ENCODE assay signal across 10 cellular contexts in genomic region chr1:203309115-203309429, GRCh38. TPM values are rescaled to one million over a fixed set of nuclear protein-coding genes. Genes with fewer than 3 reads are reported as not detected.
DNase-seq lines count a peak whose midpoint lies in the region; ATAC-seq, FAIRE-seq and TF ChIP-seq lines count a peak whose summit lies in the region.
"Had no signal": no experiment of that assay in that cellular context is flagged by ENCODE, and none has a peak within 500 bp of the region (broad histone marks: within the 10 kb centered on the region; RNA-seq: fewer than 3 reads in every experiment).

No MANE protein-coding gene starts in this region.

- no peak overlapping the region for H3K9ac ChIP-seq in smooth muscle cell (ENCODE audit: low read depth)
- no peak overlapping the region for H3K9ac ChIP-seq in HepG2 (ENCODE audit: insufficient read depth, low read depth, low read length)

- H3F3A ChIP-seq in GM23338 (replicated peaks; ENCODE audit: low read depth) (0 out of 2 replicates have a peak, but pooled peaks cover 11% of the 10 kb centered on the region), smooth muscle cell (ENCODE audit: low read depth) (peaks cover 6% of the 10 kb centered on the region)

- POLR2A ChIA-PET in activated B cell treated with CpG ODN at 0.5 μM for 24 hours (lab: Charles Lee) (interaction anchor here (0.5 to 14.7 kb wide), 9 partner anchors 9 to 365 kb away, joined by 3 to 1942 read pairs (median 29); no protein-coding TSS in a partner anchor), HepG2 (lab: Yijun Ruan, JAX) (interaction anchor here (1.6 to 6.3 kb wide), 2 partner anchors 12 to 20 kb away, joined by 3 to 77 read pairs; no protein-coding TSS in a partner anchor)

- no TSS peak for BruUV-seq in HepG2 (replicated peaks; lab: Mats Ljungman, UMichigan)

- H3K36me3 ChIP-seq in GM23338 (ENCODE audit: insufficient read depth) (no peaks in the 10 kb centered on the region), hepatocyte (replicated peaks; ENCODE audit: insufficient read depth, low read depth) (no peaks in the 10 kb centered on the region), smooth muscle cell (ENCODE audit: low read depth) (no peaks in the 10 kb centered on the region), HepG2 (replicated peaks in 1 of 2; ENCODE audit: control insufficient read depth in 1 of 2, insufficient read depth in 2 of 2, low read length in 2 of 2) (peaks cover 0 to 3% of the 10 kb centered on the region in 2 experiments; a peak in 1 of 5 replicates)

- H3K27me3 ChIP-seq in GM23338 (ENCODE audit: insufficient read depth) (peaks cover 96% of the 10 kb centered on the region), hepatocyte (no peaks in the 10 kb centered on the region), smooth muscle cell (ENCODE audit: low read depth) (no peaks in the 10 kb centered on the region), HepG2 (ENCODE audit: control insufficient read depth in 1 of 2, insufficient read depth in 2 of 2, low read length in 2 of 2) (peaks cover 0 to 9% of the 10 kb centered on the region in 2 experiments; a peak in 3 of 5 replicates)

- H3K9me2 ChIP-seq in GM23338 (ENCODE audit: insufficient read depth) = no peaks in the 10 kb centered on the region
- no peaks in the 10 kb centered on the region for H3K9me2 ChIP-seq in hepatocyte (replicated peaks; ENCODE audit: insufficient read depth)

- H2AFZ ChIP-seq in GM23338 = no peak overlapping the region
- no peak overlapping the region for H2AFZ ChIP-seq in hepatocyte
- no peak overlapping the region for H2AFZ ChIP-seq in smooth muscle cell (ENCODE audit: low read depth)
- no peak overlapping the region for H2AFZ ChIP-seq in HepG2 (ENCODE audit: low read length)

- H3K4me1 ChIP-seq in GM23338 (ENCODE audit: insufficient read depth) (peaks cover 28% of the 10 kb centered on the region), hepatocyte (ENCODE audit: insufficient read depth) (peaks cover 31% of the 10 kb centered on the region), smooth muscle cell (ENCODE audit: low read depth) (peaks cover 35% of the 10 kb centered on the region), HepG2 (ENCODE audit: insufficient read depth, low read length) (peaks cover 28% of the 10 kb centered on the region)

- H3K79me2 ChIP-seq in GM23338 (replicated peaks; ENCODE audit: insufficient read depth) = no peaks in the 10 kb centered on the region
- H3K79me2 ChIP-seq in hepatocyte = peaks cover 42% of the 10 kb centered on the region
- peaks cover 19% of the 10 kb centered on the region for H3K79me2 ChIP-seq in smooth muscle cell (ENCODE audit: low read depth)
- peaks cover 13% of the 10 kb centered on the region for H3K79me2 ChIP-seq in HepG2 (ENCODE audit: insufficient read depth, low read length)

- H3K36me3 Mint-ChIP-seq in GM23338 (ENCODE audit: low read depth) (no peaks in the 10 kb centered on the region; the same call in 1 of the 3 replicates), activated B cell treated with CpG ODN at 0.5 μM for 24 hours (ENCODE audit: low read depth) (peaks cover 83% of the 10 kb centered on the region)

- H3K4me3 ChIP-seq in GM23338 (no peak overlapping the region), hepatocyte (no peak overlapping the region), smooth muscle cell (peak overlapping the region; percentile 89), HepG2 (replicated peaks in 1 of 3; ENCODE audit: insufficient read depth in 1 of 3, low read depth in 2 of 3, low read length in 3 of 3) (no peak overlapping the region)
- H3K4me3 ChIP-seq: lung had no signal

- no peak for TF ChIP-seq POLR2A in HepG2 (IDR thresholded peaks at IDR 0.05; ENCODE audit: insufficient read depth in 1 of 2, low read depth in 2 of 2, low read length in 2 of 2)

- TF ChIP-seq RAD21 in HepG2 (CRISPR knock-in tag; IDR thresholded peaks at IDR 0.05) = no peak

- DNase-seq in GM23338 (ENCODE audit: low spot score) (no peak), activated B cell treated with CpG ODN at 0.5 μM for 24 hours (no peak), hepatocyte (ENCODE audit: low spot score) (no peak), smooth muscle cell (lab: John Stamatoyannopoulos, UW; ENCODE audit: unreplicated experiment) (no peak), HepG2 (ENCODE audit: low spot score) (no peak), nucleus accumbens (lab: John Stamatoyannopoulos, UW) (no peak), AG08395 (ENCODE audit: low spot score) (no peak)
- DNase-seq: activated CD4-positive, alpha-beta T cell treated with anti-CD3 and anti-CD28 coated beads for 48 hours had no signal

- no peak overlapping the region for H3K27ac Mint-ChIP-seq in GM23338
- H3K27ac Mint-ChIP-seq in activated B cell treated with CpG ODN at 0.5 μM for 24 hours = peak overlapping the region; percentile 95

- TF ChIP-seq EP300 in HepG2 (IDR thresholded peaks at IDR 0.05; ENCODE audit: low read depth in 2 of 2, low read length in 2 of 2) (no peak), HepG2 (CRISPR knock-in tag; IDR thresholded peaks at IDR 0.05; ENCODE audit: borderline replicate concordance) (no peak)

- intact Hi-C loops in activated B cell treated with CpG ODN at 0.5 μM for 24 hours (cut with micrococcal nuclease) (no loop called here), HepG2 (cut with micrococcal nuclease; ENCODE audit: unreplicated experiment) (no loop called here)

- FAIRE-seq in HepG2 (lab: Jason Lieb, UNC) = no peak

- peak overlapping the region; percentile 74; the same call in 2 of the 3 replicates for H3K4me3 Mint-ChIP-seq in GM23338
- H3K4me3 Mint-ChIP-seq in activated B cell treated with CpG ODN at 0.5 μM for 24 hours = peak overlapping the region; percentile 92

- ATAC-seq in GM23338 (no peak), activated B cell treated with CpG ODN at 0.5 μM for 24 hours (ENCODE audit: low read depth) (no peak), HepG2 (no peak), GM19395 (IDR thresholded peaks at IDR 0.05; ENCODE audit: unreplicated experiment) (no peak)

- no peaks in the 10 kb centered on the region for H3K9me3 ChIP-seq in hepatocyte (ENCODE audit: low read depth)
- no peaks in the 10 kb centered on the region for H3K9me3 ChIP-seq in smooth muscle cell (replicated peaks; ENCODE audit: low read depth)
- H3K9me3 ChIP-seq in HepG2 (ENCODE audit: low read length) = no peaks in the 10 kb centered on the region

- peaks cover 88% of the 10 kb centered on the region for H3K27me3 Mint-ChIP-seq in GM23338 (ENCODE audit: insufficient read depth, low read depth, poor library complexity)
- no peaks in the 10 kb centered on the region for H3K27me3 Mint-ChIP-seq in activated B cell treated with CpG ODN at 0.5 μM for 24 hours

- TF ChIP-seq CTCF in GM23338 (conservative IDR thresholded peaks at IDR 0.05; ENCODE audit: low read depth in 2 of 2) (no peak), activated B cell treated with CpG ODN at 0.5 μM for 24 hours (IDR thresholded peaks at IDR 0.05) (no peak), hepatocyte (IDR thresholded peaks at IDR 0.05; ENCODE audit: poor library complexity) (no peak), smooth muscle cell (IDR thresholded peaks at IDR 0.05; ENCODE audit: borderline replicate concordance, insufficient read depth, poor library complexity, severe bottlenecking) (no peak), HepG2 (CRISPR knock-in tag; IDR thresholded peaks at IDR 0.05) (no peak)

- H3K4me1 Mint-ChIP-seq in GM23338 (peaks cover 52% of the 10 kb centered on the region), activated B cell treated with CpG ODN at 0.5 μM for 24 hours (peaks cover 67% of the 10 kb centered on the region)

- peak overlapping the region; percentile 90; the same call in 1 of the 2 replicates for H3K4me2 ChIP-seq in GM23338
- peak overlapping the region; percentile 81 for H3K4me2 ChIP-seq in hepatocyte
- H3K4me2 ChIP-seq in smooth muscle cell = peak overlapping the region; percentile 87
- H3K4me2 ChIP-seq in HepG2 (ENCODE audit: low read depth, low read length) = no peak overlapping the region

- H4K20me1 ChIP-seq in GM23338 (replicated peaks; ENCODE audit: insufficient read depth) = peaks cover 22% of the 10 kb centered on the region
- peaks cover 39% of the 10 kb centered on the region for H4K20me1 ChIP-seq in hepatocyte (ENCODE audit: insufficient read depth, poor library complexity, severe bottlenecking)
- H4K20me1 ChIP-seq in smooth muscle cell (ENCODE audit: low read depth) = peaks cover 59% of the 10 kb centered on the region
- no peaks in the 10 kb centered on the region for H4K20me1 ChIP-seq in HepG2 (ENCODE audit: insufficient read depth, low read length)

- CTCF ChIA-PET in activated B cell treated with CpG ODN at 0.5 μM for 24 hours (lab: Charles Lee) = interaction anchor here (0.8 to 9.7 kb wide), 7 partner anchors 10 to 393 kb away, joined by 3 to 199 read pairs (median 100); no protein-coding TSS in a partner anchor
- CTCF ChIA-PET in HepG2 (lab: Yijun Ruan, JAX; ENCODE audit: low intra/inter-chr PET ratio, low total read pairs) = no interaction called here

- in situ Hi-C loops in HepG2 (cut with HindIII; ENCODE audit: extremely low pct_ligation_motif_present, low pct_unique_long_range_greater_than_20kb) = no loop called here

- no peaks in the 10 kb centered on the region for H3K9me3 Mint-ChIP-seq in GM23338
- no peaks in the 10 kb centered on the region for H3K9me3 Mint-ChIP-seq in activated B cell treated with CpG ODN at 0.5 μM for 24 hours

- no peak overlapping the region for H3K27ac ChIP-seq in GM23338 (ENCODE audit: low read depth)
- H3K27ac ChIP-seq in hepatocyte = no peak overlapping the region
- H3K27ac ChIP-seq in smooth muscle cell (ENCODE audit: low read depth) = no peak overlapping the region
- H3K27ac ChIP-seq in HepG2 (ENCODE audit: extremely low read length, insufficient read depth, low read length) = no peak overlapping the region

RNA-seq across cellular contexts. Expression of gene BTG2, which starts 3.8 kb away (rescaled TPM):
- total RNA-seq in GM23338 (2014; rRNA removed; shearing (Covaris generic)) = 7.8 and 9.1 TPM in 2 replicates
- polyA plus RNA-seq in GM23338 (2016; fragmentation: Nextera tagmentation; extraction: Ambion mirVana) (5.7 and 6.3 TPM in 2 replicates), hepatocyte (253 and 274 TPM in 2 replicates), smooth muscle cell (93.8 and 101 TPM in 2 replicates), HepG2 (2011; rRNA removed) (13.6 and 16.7 TPM in 2 replicates)
- total RNA-seq in activated B cell treated with CpG ODN at 0.5 μM for 24 hours (419 and 448 TPM in 2 replicates), hepatocyte (192 and 197 TPM in 2 replicates), smooth muscle cell (80.0 and 96.1 TPM in 2 replicates), HepG2 (2016; rRNA removed; fragmentation: Illumina TruSeq; extraction: Trizol) (18.3 and 18.7 TPM in 2 replicates)
- total RNA-seq in HepG2 (2016; cell fraction: cytosol; rRNA removed; fragmentation: Illumina TruSeq; extraction: Trizol; ENCODE audit: low read depth) = 2.8 and 3.5 TPM in 2 replicates
- 15.4 and 19.8 TPM in 2 replicates for total RNA-seq in HepG2 (2016; cell fraction: insoluble cytoplasmic fraction; rRNA removed; fragmentation: Illumina TruSeq; extraction: Trizol)
- total RNA-seq in HepG2 (2016; cell fraction: membrane; rRNA removed; fragmentation: Illumina TruSeq; extraction: Trizol) = 11.7 and 12.9 TPM in 2 replicates
- 11.8 and 13.3 TPM in 2 replicates for total RNA-seq in HepG2 (2016; cell fraction: nucleus; rRNA removed; fragmentation: Illumina TruSeq; extraction: Trizol)
- 11.2 and 13.0 TPM in 2 replicates for polyA plus RNA-seq in HepG2 (2011; cell fraction: cytosol; rRNA removed)
- 8.6 and 10.6 TPM in 2 replicates for polyA plus RNA-seq in HepG2 (2011; cell fraction: nucleus; rRNA removed)
- 4.4 and 7.3 TPM in 2 replicates for polyA plus RNA-seq in HepG2 (2012)
- 2.1 and 2.2 TPM in 2 replicates for polyA plus RNA-seq in HepG2 (2016; cell fraction: cytosol; fragmentation: Illumina TruSeq; extraction: Trizol; ENCODE audit: low read depth)
- 18.8 and 19.2 TPM in 2 replicates for polyA plus RNA-seq in HepG2 (2016; cell fraction: insoluble cytoplasmic fraction; fragmentation: Illumina TruSeq; extraction: Trizol; ENCODE audit: low read depth)
- polyA plus RNA-seq in HepG2 (2016; cell fraction: membrane; fragmentation: Illumina TruSeq; extraction: Trizol; ENCODE audit: low read depth) = 6.5 and 7.0 TPM in 2 replicates
- 18.0 and 19.6 TPM in 2 replicates for polyA plus RNA-seq in HepG2 (2016; cell fraction: nucleus; fragmentation: Illumina TruSeq; extraction: Trizol; ENCODE audit: insufficient read depth, low read depth)
- 9.6 and 12.5 TPM in 2 replicates for polyA minus RNA-seq in HepG2 (2011; rRNA and poly(A)+ RNA removed; ENCODE audit: low replicate concordance)
- polyA minus RNA-seq in HepG2 (2011; cell fraction: cytosol; rRNA and poly(A)+ RNA removed) = 8.5 and 9.2 TPM in 2 replicates
- 4.9 and 8.8 TPM in 2 replicates for polyA minus RNA-seq in HepG2 (2011; cell fraction: nucleus; rRNA and poly(A)+ RNA removed)

RNA-seq across cellular contexts. Expression of gene FMOD, which starts 41.9 kb away (rescaled TPM):
- total RNA-seq in GM23338 (2014; rRNA removed; shearing (Covaris generic)) = 0.31 and 1.3 TPM in 2 replicates
- polyA plus RNA-seq in GM23338 (2016; fragmentation: Nextera tagmentation; extraction: Ambion mirVana) (0.27 TPM in 1 of 2 replicates, not detected in the other), hepatocyte (125 and 161 TPM in 2 replicates), smooth muscle cell (207 and 369 TPM in 2 replicates), HepG2 (2011; rRNA removed) (0.04 and 0.08 TPM in 2 replicates)
- total RNA-seq in activated B cell treated with CpG ODN at 0.5 μM for 24 hours (not detected in 2 replicates), hepatocyte (118 and 132 TPM in 2 replicates), smooth muscle cell (247 and 332 TPM in 2 replicates), HepG2 (2016; rRNA removed; fragmentation: Illumina TruSeq; extraction: Trizol) (not detected in 2 replicates)
- total RNA-seq in HepG2 (2016; cell fraction: cytosol; rRNA removed; fragmentation: Illumina TruSeq; extraction: Trizol; ENCODE audit: low read depth) = not detected in 2 replicates
- total RNA-seq in HepG2 (2016; cell fraction: insoluble cytoplasmic fraction; rRNA removed; fragmentation: Illumina TruSeq; extraction: Trizol) = not detected in 2 replicates
- total RNA-seq in HepG2 (2016; cell fraction: membrane; rRNA removed; fragmentation: Illumina TruSeq; extraction: Trizol) = not detected in 2 replicates
- total RNA-seq in HepG2 (2016; cell fraction: nucleus; rRNA removed; fragmentation: Illumina TruSeq; extraction: Trizol) = not detected in 2 replicates
- polyA plus RNA-seq in HepG2 (2011; cell fraction: cytosol; rRNA removed) = 0.08 TPM in 2 replicates
- polyA plus RNA-seq in HepG2 (2011; cell fraction: nucleus; rRNA removed) = not detected in 2 replicates
- polyA plus RNA-seq in HepG2 (2012) = not detected in 2 replicates
- not detected in 2 replicates for polyA plus RNA-seq in HepG2 (2016; cell fraction: cytosol; fragmentation: Illumina TruSeq; extraction: Trizol; ENCODE audit: low read depth)
- polyA plus RNA-seq in HepG2 (2016; cell fraction: insoluble cytoplasmic fraction; fragmentation: Illumina TruSeq; extraction: Trizol; ENCODE audit: low read depth) = not detected in 2 replicates
- polyA plus RNA-seq in HepG2 (2016; cell fraction: membrane; fragmentation: Illumina TruSeq; extraction: Trizol; ENCODE audit: low read depth) = not detected in 2 replicates
- polyA plus RNA-seq in HepG2 (2016; cell fraction: nucleus; fragmentation: Illumina TruSeq; extraction: Trizol; ENCODE audit: insufficient read depth, low read depth) = not detected in 2 replicates
- not detected in 2 replicates for polyA minus RNA-seq in HepG2 (2011; rRNA and poly(A)+ RNA removed; ENCODE audit: low replicate concordance)
- polyA minus RNA-seq in HepG2 (2011; cell fraction: cytosol; rRNA and poly(A)+ RNA removed) = not detected in 2 replicates
- not detected in 2 replicates for polyA minus RNA-seq in HepG2 (2011; cell fraction: nucleus; rRNA and poly(A)+ RNA removed)

Comparison
In these comparisons a context has a peak if more than half of its experiments do, and no peak if none do; other contexts are left out.
1. RNA of gene FMOD, which starts 41.9 kb away (total RNA-seq): 247 to 332 TPM in smooth muscle cell and 118 to 132 TPM in hepatocyte; 0.31 to 1.3 TPM in GM23338, not detected in activated B cell treated with CpG ODN at 0.5 μM for 24 hours and not detected in HepG2; every median in the first group is over 10 times any median in the second.